ENCODE assay signal across 15 cellular contexts in the genomic region with DNA sequence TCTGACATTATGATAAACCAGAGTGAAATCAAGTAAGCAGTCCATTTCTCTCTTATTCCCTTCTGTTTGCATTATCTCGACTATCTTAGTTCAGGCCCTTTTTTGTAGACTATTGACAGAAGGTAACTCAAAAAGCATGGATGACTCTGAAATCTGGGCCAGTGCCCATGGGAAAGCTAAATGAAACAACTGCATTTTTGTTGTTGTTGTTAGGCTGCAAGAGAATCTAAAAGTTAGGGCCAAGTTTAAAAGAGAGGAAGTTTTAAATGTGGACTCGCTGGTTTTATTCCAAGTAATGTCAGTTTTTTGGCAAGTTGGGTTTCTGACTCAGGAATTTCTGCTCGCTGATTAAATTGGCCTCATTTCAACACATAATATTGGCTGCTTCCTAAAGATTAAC.
DNase-seq lines count a peak whose midpoint lies in the region; ATAC-seq and TF ChIP-seq lines count a peak whose summit lies in the region.
"Had no signal": no experiment of that assay in that cellular context is flagged by ENCODE, and none has a peak within 500 bp of the region (broad histone marks: within the 10 kb centered on the region; RNA-seq: fewer than 3 reads in every experiment).

No MANE protein-coding gene starts in this region.

- no peak for ATAC-seq in left lobe of liver
- no peak for ATAC-seq in lower lobe of right lung
- no peak for ATAC-seq in GM19452 (IDR thresholded peaks at IDR 0.05; ENCODE audit: unreplicated experiment)
- ATAC-seq in HG03469 (IDR thresholded peaks at IDR 0.05; ENCODE audit: unreplicated experiment) = no peak
- ATAC-seq: foreskin keratinocyte had no signal

- intact Hi-C loops in lower lobe of right lung (cut with DNase I) = no loop called here

- H3K27me3 ChIP-seq in osteoblast (ENCODE audit: insufficient read depth, low read length) = no peaks in the 10 kb centered on the region
- H3K27me3 ChIP-seq in lower lobe of right lung (ENCODE audit: low read depth) = no peaks in the 10 kb centered on the region
- H3K27me3 ChIP-seq: BLaER1 treated with 17β-estradiol and CSF1 and Interleukin-3, amounts not matched to agents 10 nM and 100 nM; colonic mucosa; foreskin keratinocyte had no signal

- H3K27ac ChIP-seq in osteoblast (ENCODE audit: low read depth, low read length) = no peak overlapping the region
- H3K27ac ChIP-seq in lower lobe of right lung = no peak overlapping the region
- H3K27ac ChIP-seq: BLaER1 treated with 17β-estradiol and CSF1 and Interleukin-3, amounts not matched to agents 10 nM and 100 nM; colonic mucosa; foreskin keratinocyte had no signal

- H3K4me3 ChIP-seq in osteoblast (ENCODE audit: insufficient read depth, low read length) (no peak overlapping the region), lower lobe of right lung (no peak overlapping the region)
- H3K4me3 ChIP-seq: BLaER1 treated with 17β-estradiol and CSF1 and Interleukin-3, amounts not matched to agents 10 nM and 100 nM; colonic mucosa had no signal

- H3K79me2 ChIP-seq in osteoblast (ENCODE audit: insufficient read depth, low read length) = no peaks in the 10 kb centered on the region

- peak overlapping the region; percentile 27 for H3K4me2 ChIP-seq in osteoblast (ENCODE audit: insufficient read depth, low read length)
- H3K4me2 ChIP-seq: BLaER1 treated with 17β-estradiol and CSF1 and Interleukin-3, amounts not matched to agents 10 nM and 100 nM had no signal

- no peaks in the 10 kb centered on the region for H4K20me1 ChIP-seq in osteoblast (ENCODE audit: insufficient read depth, low read length)
- H4K20me1 ChIP-seq: BLaER1 treated with 17β-estradiol and CSF1 and Interleukin-3, amounts not matched to agents 10 nM and 100 nM had no signal

- peak; percentile 76 for DNase-seq in AG09319 (ENCODE audit: extremely low read depth, low read depth)
- DNase-seq in M059J (ENCODE audit: low read depth) = peak; percentile 61
- peak; percentile 69 for DNase-seq in dedifferentiated amniotic fluid mesenchymal stem cell (ENCODE audit: extremely low spot score)
- no peak for DNase-seq in osteoblast (ENCODE audit: insufficient read length, low spot score, missing footprints)
- no peak for DNase-seq in left lobe of liver (ENCODE audit: low spot score)
- DNase-seq in lower lobe of right lung = no peak
- DNase-seq: colonic mucosa, DND-41, foreskin keratinocyte, midbrain, NCI-H1436, NCI-H524 had no signal

- H3K4me1 ChIP-seq in osteoblast (ENCODE audit: insufficient read depth, low read length) (peaks cover 10% of the 10 kb centered on the region), lower lobe of right lung (no peaks in the 10 kb centered on the region)
- H3K4me1 ChIP-seq: colonic mucosa, foreskin keratinocyte had no signal

- H2AFZ ChIP-seq in osteoblast (ENCODE audit: low read length) = no peak overlapping the region

- H3K36me3 ChIP-seq in osteoblast (ENCODE audit: insufficient read depth, low read length) = no peaks in the 10 kb centered on the region
- H3K36me3 ChIP-seq in lower lobe of right lung = no peaks in the 10 kb centered on the region
- H3K36me3 ChIP-seq: BLaER1 treated with 17β-estradiol and CSF1 and Interleukin-3, amounts not matched to agents 10 nM and 100 nM; colonic mucosa had no signal

- TF ChIP-seq CTCF in AG09319 (IDR thresholded peaks at IDR 0.05; ENCODE audit: low read depth, low read length) (no peak), osteoblast (IDR thresholded peaks at IDR 0.05; ENCODE audit: extremely low read depth, low read depth, low read length) (no peak), lower lobe of right lung (IDR thresholded peaks at IDR 0.05) (no peak)

- H3K9me3 ChIP-seq in osteoblast (ENCODE audit: low read depth, low read length) = no peaks in the 10 kb centered on the region
- no peaks in the 10 kb centered on the region for H3K9me3 ChIP-seq in lower lobe of right lung
- H3K9me3 ChIP-seq: BLaER1 treated with 17β-estradiol and CSF1 and Interleukin-3, amounts not matched to agents 10 nM and 100 nM; colonic mucosa had no signal

Comparison
In these comparisons a context has a peak if more than half of its experiments do, and no peak if none do; other contexts are left out.
1. DNase-seq: peak in AG09319 (single experiment), M059J (single experiment) and dedifferentiated amniotic fluid mesenchymal stem cell (single experiment); none in osteoblast (single experiment), left lobe of liver (single experiment) and lower lobe of right lung (single experiment).